ENCODE assay signal across 8 cellular contexts in genomic region chrX:41084360-41085104, GRCh38. TPM values are rescaled to one million over a fixed set of nuclear protein-coding genes. Genes with fewer than 3 reads are reported as not detected.
DNase-seq lines count a peak whose midpoint lies in the region; ATAC-seq and TF ChIP-seq lines count a peak whose summit lies in the region.

No MANE protein-coding gene starts in this region.

- TF ChIP-seq POLR2A in GM19193 (IDR thresholded peaks at IDR 0.05; ENCODE audit: extremely low read depth, insufficient read depth, insufficient read length), result peak; percentile 80

- DNase-seq in Ammon's horn (ENCODE audit: low spot score), result peak; percentile 95
- peak; percentile 95 for DNase-seq in NCI-H460 (ENCODE audit: extremely low read depth, low read depth)
- DNase-seq in activated CD4-positive, alpha-beta T cell treated with anti-CD3 and anti-CD28 coated beads for 1 hour, result peak; percentile 94
- peak; percentile 79 for DNase-seq in cerebellum (ENCODE audit: low spot score)
- peak; percentile 99 for DNase-seq in islet precursor cell
- DNase-seq in stimulated activated CD4-positive, alpha-beta T cell treated with anti-CD3 and anti-CD28 coated beads, Interleukin-12 subunit alpha, Interleukin-12 subunit beta, amount 100 ng/mL, for 4 hours, result peak; percentile 92

- peak; percentile 63 for ATAC-seq in HG03432 (IDR thresholded peaks at IDR 0.05; ENCODE audit: unreplicated experiment)

RNA-seq across cellular contexts. Expression of gene USP9X, which starts 0.7 kb away (rescaled TPM):
- 109 and 121 TPM in 2 replicates for total RNA-seq in NCI-H460 (2014; rRNA removed; shearing (Covaris generic))
- 19.5 and 37.3 TPM in 2 replicates for polyA plus RNA-seq in NCI-H460 (2014; cell fraction: nucleus; rRNA removed)
- 194 TPM for total RNA-seq in cerebellum

Comparison
In these comparisons a context has a peak if more than half of its experiments do, and no peak if none do; other contexts are left out.
1. Peak in every context shown above with its lines: DNase-seq and ATAC-seq.